20 cellular contexts compared by ENCODE assay signal in genomic region chr4:70931359-70931758, GRCh38.
"Had no signal": no experiment of that assay in that cellular context is flagged by ENCODE, and none has a peak within 500 bp of the region (broad histone marks: within the 10 kb centered on the region; RNA-seq: fewer than 3 reads in every experiment).

No MANE protein-coding gene starts in this region.

- H3K36me3 Mint-ChIP-seq: activated naive CD4-positive, alpha-beta T cell treated with anti-CD3 and anti-CD28 coated beads, Interleukin-2, amount 50 U/mL, for 72 hours had no signal

- H3K27me3 ChIP-seq: transverse colon, vagina had no signal

- H3K4me3 ChIP-seq: mucosa of descending colon, transverse colon, vagina had no signal

- H3K9me3 Mint-ChIP-seq: activated T-cell treated with anti-CD3 and anti-CD28 coated beads, Interleukin-2, amount 50 U/mL, for 72 hours had no signal

- H3K4me3 Mint-ChIP-seq: activated CD4-positive, alpha-beta T cell treated with anti-CD3 and anti-CD28 coated beads, Interleukin-2, amount 10 ng/mL, durations not matched to agents 7 days and 5 days; activated T-cell treated with anti-CD3 and anti-CD28 coated beads, Interleukin-2, amount 50 U/mL, for 72 hours; naive thymus-derived CD4-positive, alpha-beta T cell had no signal

- ATAC-seq: activated naive CD4-positive, alpha-beta T cell treated with anti-CD3 and anti-CD28 coated beads, Interleukin-2, amount 50 U/mL, for 72 hours; activated T-cell treated with anti-CD3 and anti-CD28 coated beads, Interleukin-2, amount 50 U/mL, for 72 hours; mucosa of descending colon; naive thymus-derived CD4-positive, alpha-beta T cell; right cardiac atrium had no signal

- H3K27ac ChIP-seq: transverse colon, vagina had no signal

- DNase-seq: activated CD4-positive, alpha-beta T cell treated with anti-CD3 and anti-CD28 coated beads, Interleukin-2, amount 10 ng/mL, durations not matched to agents 7 days and 5 days; activated CD4-positive, CD25-positive, alpha-beta regulatory T cell; activated CD8-positive, alpha-beta memory T cell treated with anti-CD3 and anti-CD28 coated beads, Interleukin-2, amount 50 U/mL, for 48 hours; activated gamma-delta T cell; activated T-cell treated with anti-CD3 and anti-CD28 coated beads, Interleukin-2, amount 50 U/mL, for 72 hours; caudate nucleus; islet precursor cell; mucosa of descending colon; naive thymus-derived CD4-positive, alpha-beta T cell; nucleus accumbens; posterior cingulate gyrus; right cardiac atrium; small intestine; stimulated activated CD4-positive, alpha-beta T cell treated with anti-CD3 and anti-CD28 coated beads, Interleukin-4, amount 100 ng/mL, for 24 hours; stimulated activated naive CD4-positive, alpha-beta T cell treated with Interleukin-2 at 50 U/mL for 16 hours; substantia nigra; transverse colon had no signal

- H3K27me3 Mint-ChIP-seq: activated CD4-positive, alpha-beta T cell treated with anti-CD3 and anti-CD28 coated beads, Interleukin-2, amount 10 ng/mL, durations not matched to agents 7 days and 5 days; naive thymus-derived CD4-positive, alpha-beta T cell had no signal

- H3K27ac Mint-ChIP-seq: activated CD4-positive, alpha-beta T cell treated with anti-CD3 and anti-CD28 coated beads, Interleukin-2, amount 10 ng/mL, durations not matched to agents 7 days and 5 days; activated naive CD4-positive, alpha-beta T cell treated with anti-CD3 and anti-CD28 coated beads, Interleukin-2, amount 50 U/mL, for 72 hours; activated T-cell treated with anti-CD3 and anti-CD28 coated beads, Interleukin-2, amount 50 U/mL, for 72 hours had no signal

- H3K9me3 ChIP-seq: mucosa of descending colon, transverse colon, vagina had no signal

- H3K36me3 ChIP-seq: transverse colon, vagina had no signal

- FAIRE-seq: colon, small intestine had no signal

- H3K4me1 ChIP-seq: vagina had no signal
